ENCODE assay signal across 8 cellular contexts in genomic region chr9:96619491-96620154, GRCh38. TPM values are rescaled to one million over a fixed set of nuclear protein-coding genes. Genes with fewer than 3 reads are reported as not detected.
DNase-seq lines count a peak whose midpoint lies in the region; ATAC-seq and TF ChIP-seq lines count a peak whose summit lies in the region.

Gene CDC14B, minus strand, starts transcription at chr9:96619843. Its CDS starts 465 bp downstream, at chr9:96619378.

- H3K9ac ChIP-seq in HUES64 (ENCODE audit: low read depth, low read length), result peak within 1 kb of the TSS; percentile 74

- peak within 1 kb of the TSS; percentile 59 to 85 (median 78) for H3K4me3 Mint-ChIP-seq in naive thymus-derived CD4-positive, alpha-beta T cell

- H3K4me1 ChIP-seq in HUES64 (ENCODE audit: insufficient read depth, low read length), result peaks cover 24% of the 10 kb centered on the region
- H3K4me1 ChIP-seq in naive thymus-derived CD4-positive, alpha-beta T cell (ENCODE audit: control insufficient read depth in 2 of 2, insufficient read depth in 2 of 2, low read length in 2 of 2), result peaks cover 0 to 8% of the 10 kb centered on the region in 2 donors

- peak within 1 kb of the TSS; percentile 77; the same call in 1 of the 2 replicates for H3K27ac ChIP-seq in HUES64 (ENCODE audit: low read depth, low read length)
- H3K27ac ChIP-seq in RWPE1, result peak within 1 kb of the TSS; percentile 74
- H3K27ac ChIP-seq in naive thymus-derived CD4-positive, alpha-beta T cell (ENCODE audit: low read depth, low read length), result no peak within 1 kb of the TSS

- ATAC-seq in naive thymus-derived CD4-positive, alpha-beta T cell, result peak; percentile 83
- no peak for ATAC-seq in GM18519 (IDR thresholded peaks at IDR 0.05; ENCODE audit: low FRiP score, unreplicated experiment)

- peaks cover 0 to 1% (median 0%) of the 10 kb centered on the region in 11 donors for H3K9me3 Mint-ChIP-seq in naive thymus-derived CD4-positive, alpha-beta T cell

- peak; percentile 21 for DNase-seq in GM12865 (ENCODE audit: low read depth)
- DNase-seq in RWPE1 (ENCODE audit: low spot score), result peak; percentile 99
- DNase-seq in activated effector memory CD4-positive, alpha-beta T cell treated with anti-CD3 and anti-CD28 coated beads, Interleukin-2, amount 50 U/mL, for 16 hours, result peak; percentile 88
- DNase-seq in fibroblast of the aortic adventitia (ENCODE audit: low read depth), result peak; percentile 81
- DNase-seq in naive thymus-derived CD4-positive, alpha-beta T cell, result peak; percentile 42 to 84 (median 62)
- peak; percentile 26 to 74 for DNase-seq in stimulated activated CD8-positive, alpha-beta memory T cell treated with anti-CD3 and anti-CD28 coated beads, Interleukin-7, amount 100 ng/mL, for 48 hours (ENCODE audit: extremely low read depth in 1 of 2, low read depth in 1 of 2)

- intact Hi-C loops in naive thymus-derived CD4-positive, alpha-beta T cell (cut with micrococcal nuclease), result loop anchor here (1.0 to 5.0 kb wide), 3 partner anchors 35 to 1498 kb away; partner anchors contain the start of gene TRIM14 (in 1 of the 2)

- H3K4me3 ChIP-seq in GM12865 (ENCODE audit: low read depth, low read length) (no peak within 1 kb of the TSS), HUES64 (ENCODE audit: low read length) (peak within 1 kb of the TSS; percentile 73), fibroblast of the aortic adventitia (ENCODE audit: low read depth, low read length) (peak within 1 kb of the TSS; percentile 71)
- H3K4me3 ChIP-seq in naive thymus-derived CD4-positive, alpha-beta T cell (ENCODE audit: low read length), result peak within 1 kb of the TSS; percentile 51

- POLR2A ChIA-PET in RWPE1 (lab: Yijun Ruan, JAX; ENCODE audit: low non-redundant PET), result interaction anchor here (0.6 kb wide), 1 partner anchor 418 kb away, joined by 3 read pairs; no protein-coding TSS in a partner anchor
- POLR2A ChIA-PET in naive thymus-derived CD4-positive, alpha-beta T cell (lab: Charles Lee), result no interaction called here

- TF ChIP-seq CTCF in GM12865 (IDR thresholded peaks at IDR 0.05; ENCODE audit: insufficient read depth, low read depth, low read length, missing control alignments), result no peak
- peak; percentile 77 for TF ChIP-seq CTCF in RWPE1 (conservative IDR thresholded peaks at IDR 0.05; ENCODE audit: low read depth)
- TF ChIP-seq CTCF in fibroblast of the aortic adventitia (IDR thresholded peaks at IDR 0.05; ENCODE audit: insufficient read depth, low read length), result peak; percentile 1

- H3K36me3 ChIP-seq in HUES64 (ENCODE audit: insufficient read depth, low read length), result no peaks in the 10 kb centered on the region
- H3K36me3 ChIP-seq in naive thymus-derived CD4-positive, alpha-beta T cell (ENCODE audit: control insufficient read depth in 2 of 3, insufficient read depth in 3 of 3, low read length in 3 of 3), result no peaks in the 10 kb centered on the region

- H3K27me3 ChIP-seq in HUES64 (ENCODE audit: insufficient read depth, low read length), result peaks cover 24% of the 10 kb centered on the region
- H3K27me3 ChIP-seq in naive thymus-derived CD4-positive, alpha-beta T cell (ENCODE audit: control insufficient read depth in 2 of 2, insufficient read depth in 2 of 2, low read length in 2 of 2), result peaks cover 2 to 4% of the 10 kb centered on the region in 2 donors

- peaks cover 0 to 20% (median 5%) of the 10 kb centered on the region in 7 donors for H3K4me1 Mint-ChIP-seq in naive thymus-derived CD4-positive, alpha-beta T cell

- CTCF ChIA-PET in RWPE1 (lab: Yijun Ruan, JAX), result interaction anchor here (1.1 to 1.5 kb wide), 2 partner anchors 47 to 53 kb away, joined by 3 to 7 read pairs; no protein-coding TSS in a partner anchor
- CTCF ChIA-PET in naive thymus-derived CD4-positive, alpha-beta T cell (lab: Charles Lee), result no interaction called here

- H3K36me3 Mint-ChIP-seq in naive thymus-derived CD4-positive, alpha-beta T cell, result no peaks in the 10 kb centered on the region

- H3K27me3 Mint-ChIP-seq in naive thymus-derived CD4-positive, alpha-beta T cell, result peaks cover 24 to 60% (median 52%) of the 10 kb centered on the region in 5 donors

- H3K27ac Mint-ChIP-seq in naive thymus-derived CD4-positive, alpha-beta T cell, result peak within 1 kb of the TSS in 5 of 9 donors; percentile 17 to 71 (median 38)

- under 1% methylated on average over 66 of the region's 66 CpGs for WGBS in HUES64

- H3K9me3 ChIP-seq in HUES64 (ENCODE audit: insufficient read depth, low read depth, low read length), result no peaks in the 10 kb centered on the region
- H3K9me3 ChIP-seq in naive thymus-derived CD4-positive, alpha-beta T cell (ENCODE audit: control insufficient read depth in 2 of 3, low read length in 3 of 3), result no peaks in the 10 kb centered on the region

RNA-seq across cellular contexts. Expression of gene CDC14B, which starts in this region (rescaled TPM):
- 27.9 TPM for polyA plus RNA-seq in HUES64 (2013, experiment 1 of 2)
- polyA plus RNA-seq in HUES64 (2013, experiment 2 of 2), result 33.3 TPM
- total RNA-seq in fibroblast of the aortic adventitia (ENCODE audit: low replicate concordance), result 30.3 and 31.5 TPM in 2 replicates
- 10 to 100 TPM in 2 of 5 experiments, 1 to 10 TPM in 2, under 1 TPM in 1; 0.41 to 16.5 (median 9.4) TPM for total RNA-seq in naive thymus-derived CD4-positive, alpha-beta T cell
- polyA plus RNA-seq in naive thymus-derived CD4-positive, alpha-beta T cell, result 10 to 100 TPM in 1 of 2 donors, 1 to 10 TPM in 1; 9.3 to 11.0 TPM

Comparison
In these comparisons a context has a peak if more than half of its experiments do, and no peak if none do; other contexts are left out.
1. DNase-seq: peak in every context shown above with its lines; median percentile 99 in RWPE1; 88 in activated effector memory CD4-positive, alpha-beta T cell treated with anti-CD3 and anti-CD28 coated beads, Interleukin-2, amount 50 U/mL, for 16 hours; 81 in fibroblast of the aortic adventitia; 62 in naive thymus-derived CD4-positive, alpha-beta T cell; 50 in stimulated activated CD8-positive, alpha-beta memory T cell treated with anti-CD3 and anti-CD28 coated beads, Interleukin-7, amount 100 ng/mL, for 48 hours; 21 in GM12865.